ENCODE assay signal across 1 cellular context in the genomic region with DNA sequence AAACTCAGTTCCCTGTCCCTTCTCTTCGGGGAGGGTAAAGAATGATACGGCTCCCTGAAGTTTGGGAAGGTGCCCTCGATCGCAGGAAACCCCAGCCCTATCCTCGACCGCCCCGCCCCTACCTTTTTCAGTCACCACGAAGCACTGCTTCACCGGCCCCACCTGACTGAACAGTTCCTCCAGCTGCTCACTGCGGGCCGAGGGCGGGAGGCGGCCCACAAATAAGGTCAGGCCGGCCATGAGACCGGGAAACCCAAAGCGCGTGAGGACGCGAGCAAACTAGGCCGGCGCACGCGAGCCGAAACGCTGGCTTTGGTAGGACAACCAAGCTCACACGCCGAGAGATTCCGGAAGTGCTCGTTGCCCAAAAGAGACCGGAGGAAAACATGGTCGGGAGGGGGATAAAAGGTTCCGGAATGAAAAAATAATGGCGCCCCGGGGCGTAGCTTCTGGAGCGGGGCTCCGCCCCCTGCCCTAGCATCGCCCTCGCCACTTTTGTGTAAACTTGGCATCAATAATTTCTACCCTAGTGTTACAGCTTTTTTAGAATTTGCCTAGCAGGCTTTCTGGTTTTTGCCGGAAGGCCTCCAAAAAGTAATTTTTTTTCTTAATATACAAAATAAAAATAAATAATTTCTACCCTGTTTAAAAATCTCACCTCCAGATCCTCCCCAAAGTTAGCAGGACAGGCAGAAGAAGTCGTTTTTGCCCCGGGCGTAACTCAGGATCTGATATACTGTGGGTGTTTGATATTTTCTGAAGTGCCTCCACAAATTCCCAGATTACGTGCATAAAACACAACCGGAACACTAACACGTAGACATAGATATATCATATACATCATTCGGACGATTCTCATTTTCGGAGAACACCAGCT.
A peak's percentile ranks its signal among the peaks of the same experiment; 100 is the strongest.
TF ChIP-seq lines count a peak whose summit lies in the region.

A gene with protein sequence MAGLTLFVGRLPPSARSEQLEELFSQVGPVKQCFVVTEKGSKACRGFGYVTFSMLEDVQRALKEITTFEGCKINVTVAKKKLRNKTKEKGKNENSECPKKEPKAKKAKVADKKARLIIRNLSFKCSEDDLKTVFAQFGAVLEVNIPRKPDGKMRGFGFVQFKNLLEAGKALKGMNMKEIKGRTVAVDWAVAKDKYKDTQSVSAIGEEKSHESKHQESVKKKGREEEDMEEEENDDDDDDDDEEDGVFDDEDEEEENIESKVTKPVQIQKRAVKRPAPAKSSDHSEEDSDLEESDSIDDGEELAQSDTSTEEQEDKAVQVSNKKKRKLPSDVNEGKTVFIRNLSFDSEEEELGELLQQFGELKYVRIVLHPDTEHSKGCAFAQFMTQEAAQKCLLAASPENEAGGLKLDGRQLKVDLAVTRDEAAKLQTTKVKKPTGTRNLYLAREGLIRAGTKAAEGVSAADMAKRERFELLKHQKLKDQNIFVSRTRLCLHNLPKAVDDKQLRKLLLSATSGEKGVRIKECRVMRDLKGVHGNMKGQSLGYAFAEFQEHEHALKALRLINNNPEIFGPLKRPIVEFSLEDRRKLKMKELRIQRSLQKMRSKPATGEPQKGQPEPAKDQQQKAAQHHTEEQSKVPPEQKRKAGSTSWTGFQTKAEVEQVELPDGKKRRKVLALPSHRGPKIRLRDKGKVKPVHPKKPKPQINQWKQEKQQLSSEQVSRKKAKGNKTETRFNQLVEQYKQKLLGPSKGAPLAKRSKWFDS (minus strand): TSS at position 355 of the 877 bp plus-strand sequence. CDS start 115 bp downstream, at position 240.

TF ChIP-seq in HepG2, 621 proteins besides CTCF, POLR2A, EP300 and RAD21 (continued from another document and continues in another):
- TF ChIP-seq, protein P1, sequence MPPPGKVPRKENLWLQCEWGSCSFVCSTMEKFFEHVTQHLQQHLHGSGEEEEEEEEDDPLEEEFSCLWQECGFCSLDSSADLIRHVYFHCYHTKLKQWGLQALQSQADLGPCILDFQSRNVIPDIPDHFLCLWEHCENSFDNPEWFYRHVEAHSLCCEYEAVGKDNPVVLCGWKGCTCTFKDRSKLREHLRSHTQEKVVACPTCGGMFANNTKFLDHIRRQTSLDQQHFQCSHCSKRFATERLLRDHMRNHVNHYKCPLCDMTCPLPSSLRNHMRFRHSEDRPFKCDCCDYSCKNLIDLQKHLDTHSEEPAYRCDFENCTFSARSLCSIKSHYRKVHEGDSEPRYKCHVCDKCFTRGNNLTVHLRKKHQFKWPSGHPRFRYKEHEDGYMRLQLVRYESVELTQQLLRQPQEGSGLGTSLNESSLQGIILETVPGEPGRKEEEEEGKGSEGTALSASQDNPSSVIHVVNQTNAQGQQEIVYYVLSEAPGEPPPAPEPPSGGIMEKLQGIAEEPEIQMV (CRISPR knock-in tag; IDR thresholded peaks at IDR 0.05; ENCODE audit: low read depth), result peak; percentile 97
- peak; percentile 99 for TF ChIP-seq ZNF350 (CRISPR knock-in tag; IDR thresholded peaks at IDR 0.05; ENCODE audit: borderline replicate concordance, low read depth)
- TF ChIP-seq CAMTA2 (CRISPR knock-in tag; IDR thresholded peaks at IDR 0.05; ENCODE audit: borderline replicate concordance), result 0 out of 2 replicates have a peak, but pooled peaks have one; percentile 72
- peak; percentile 99 for TF ChIP-seq SNAPC2 (CRISPR knock-in tag; IDR thresholded peaks at IDR 0.05)
- TF ChIP-seq ZNF792 (CRISPR knock-in tag; IDR thresholded peaks at IDR 0.05), result peak; percentile 99
- TF ChIP-seq, protein P2, sequence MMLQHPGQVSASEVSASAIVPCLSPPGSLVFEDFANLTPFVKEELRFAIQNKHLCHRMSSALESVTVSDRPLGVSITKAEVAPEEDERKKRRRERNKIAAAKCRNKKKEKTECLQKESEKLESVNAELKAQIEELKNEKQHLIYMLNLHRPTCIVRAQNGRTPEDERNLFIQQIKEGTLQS (CRISPR knock-in tag; IDR thresholded peaks at IDR 0.05), result peak; percentile 74; the same call in 1 of the 2 replicates
- peak; percentile 76 for TF ChIP-seq ZNF263 (CRISPR knock-in tag; IDR thresholded peaks at IDR 0.05)
- TF ChIP-seq ZNF44 (CRISPR knock-in tag; IDR thresholded peaks at IDR 0.05), result peak; percentile 99
- TF ChIP-seq ZNF441 (CRISPR knock-in tag; IDR thresholded peaks at IDR 0.05; ENCODE audit: borderline replicate concordance), result peak; percentile 93
- TF ChIP-seq TAF1 (CRISPR knock-in tag; IDR thresholded peaks at IDR 0.05), result peak; percentile 93
- TF ChIP-seq PCBP1 (IDR thresholded peaks at IDR 0.05; ENCODE audit: borderline replicate concordance, low read depth, low read length), result peak; percentile 83; the same call in 1 of the 2 replicates
- peak; percentile 98 for TF ChIP-seq KDM5A (IDR thresholded peaks at IDR 0.05; ENCODE audit: borderline replicate concordance, low read length)
- TF ChIP-seq ZNF253 (CRISPR knock-in tag; IDR thresholded peaks at IDR 0.05; ENCODE audit: borderline replicate concordance), result peak; percentile 100
- TF ChIP-seq CBX2 (IDR thresholded peaks at IDR 0.05; ENCODE audit: low read depth, low read length), result no peak; the same call in 1 of the 2 replicates
- peak; percentile 98 for TF ChIP-seq CBX2 (CRISPR knock-in tag; IDR thresholded peaks at IDR 0.05; ENCODE audit: low read depth)
- TF ChIP-seq NFE2 (CRISPR knock-in tag; IDR thresholded peaks at IDR 0.05), result peak; percentile 47; the same call in 1 of the 2 replicates
- TF ChIP-seq GZF1 (CRISPR knock-in tag; IDR thresholded peaks at IDR 0.05), result peak; percentile 81; the same call in 1 of the 2 replicates
- TF ChIP-seq, protein P3, sequence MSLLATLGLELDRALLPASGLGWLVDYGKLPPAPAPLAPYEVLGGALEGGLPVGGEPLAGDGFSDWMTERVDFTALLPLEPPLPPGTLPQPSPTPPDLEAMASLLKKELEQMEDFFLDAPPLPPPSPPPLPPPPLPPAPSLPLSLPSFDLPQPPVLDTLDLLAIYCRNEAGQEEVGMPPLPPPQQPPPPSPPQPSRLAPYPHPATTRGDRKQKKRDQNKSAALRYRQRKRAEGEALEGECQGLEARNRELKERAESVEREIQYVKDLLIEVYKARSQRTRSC (CRISPR knock-in tag; IDR thresholded peaks at IDR 0.05; ENCODE audit: low read depth), result peak; percentile 95; the same call in 1 of the 2 replicates
- peak; percentile 99 for TF ChIP-seq ZIK1 (CRISPR knock-in tag; IDR thresholded peaks at IDR 0.05; ENCODE audit: borderline replicate concordance, low read depth)
- TF ChIP-seq, protein P4, sequence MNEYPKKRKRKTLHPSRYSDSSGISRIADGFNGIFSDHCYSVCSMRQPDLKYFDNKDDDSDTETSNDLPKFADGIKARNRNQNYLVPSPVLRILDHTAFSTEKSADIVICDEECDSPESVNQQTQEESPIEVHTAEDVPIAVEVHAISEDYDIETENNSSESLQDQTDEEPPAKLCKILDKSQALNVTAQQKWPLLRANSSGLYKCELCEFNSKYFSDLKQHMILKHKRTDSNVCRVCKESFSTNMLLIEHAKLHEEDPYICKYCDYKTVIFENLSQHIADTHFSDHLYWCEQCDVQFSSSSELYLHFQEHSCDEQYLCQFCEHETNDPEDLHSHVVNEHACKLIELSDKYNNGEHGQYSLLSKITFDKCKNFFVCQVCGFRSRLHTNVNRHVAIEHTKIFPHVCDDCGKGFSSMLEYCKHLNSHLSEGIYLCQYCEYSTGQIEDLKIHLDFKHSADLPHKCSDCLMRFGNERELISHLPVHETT (CRISPR knock-in tag; conservative IDR thresholded peaks at IDR 0.05), result peak; percentile 96
- peak; percentile 99 for TF ChIP-seq KMT2B (CRISPR knock-in tag; IDR thresholded peaks at IDR 0.05)
- TF ChIP-seq FOXO1 (CRISPR knock-in tag; IDR thresholded peaks at IDR 0.05), result peak; percentile 83
- TF ChIP-seq HMGA1 (CRISPR knock-in tag; conservative IDR thresholded peaks at IDR 0.05), result no peak
- peak; percentile 86 for TF ChIP-seq TGIF2 (CRISPR knock-in tag; IDR thresholded peaks at IDR 0.05)
- TF ChIP-seq, protein P5, sequence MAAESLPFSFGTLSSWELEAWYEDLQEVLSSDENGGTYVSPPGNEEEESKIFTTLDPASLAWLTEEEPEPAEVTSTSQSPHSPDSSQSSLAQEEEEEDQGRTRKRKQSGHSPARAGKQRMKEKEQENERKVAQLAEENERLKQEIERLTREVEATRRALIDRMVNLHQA (CRISPR knock-in tag; IDR thresholded peaks at IDR 0.05), result no peak
- TF ChIP-seq, protein P6, sequence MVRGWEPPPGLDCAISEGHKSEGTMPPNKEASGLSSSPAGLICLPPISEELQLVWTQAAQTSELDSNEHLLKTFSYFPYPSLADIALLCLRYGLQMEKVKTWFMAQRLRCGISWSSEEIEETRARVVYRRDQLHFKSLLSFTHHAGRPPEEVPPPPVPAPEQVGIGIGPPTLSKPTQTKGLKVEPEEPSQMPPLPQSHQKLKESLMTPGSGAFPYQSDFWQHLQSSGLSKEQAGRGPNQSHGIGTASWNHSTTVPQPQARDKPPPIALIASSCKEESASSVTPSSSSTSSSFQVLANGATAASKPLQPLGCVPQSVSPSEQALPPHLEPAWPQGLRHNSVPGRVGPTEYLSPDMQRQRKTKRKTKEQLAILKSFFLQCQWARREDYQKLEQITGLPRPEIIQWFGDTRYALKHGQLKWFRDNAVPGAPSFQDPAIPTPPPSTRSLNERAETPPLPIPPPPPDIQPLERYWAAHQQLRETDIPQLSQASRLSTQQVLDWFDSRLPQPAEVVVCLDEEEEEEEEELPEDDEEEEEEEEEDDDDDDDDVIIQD (CRISPR knock-in tag; IDR thresholded peaks at IDR 0.05; ENCODE audit: low read depth), result peak; percentile 80
- TF ChIP-seq, protein P7, sequence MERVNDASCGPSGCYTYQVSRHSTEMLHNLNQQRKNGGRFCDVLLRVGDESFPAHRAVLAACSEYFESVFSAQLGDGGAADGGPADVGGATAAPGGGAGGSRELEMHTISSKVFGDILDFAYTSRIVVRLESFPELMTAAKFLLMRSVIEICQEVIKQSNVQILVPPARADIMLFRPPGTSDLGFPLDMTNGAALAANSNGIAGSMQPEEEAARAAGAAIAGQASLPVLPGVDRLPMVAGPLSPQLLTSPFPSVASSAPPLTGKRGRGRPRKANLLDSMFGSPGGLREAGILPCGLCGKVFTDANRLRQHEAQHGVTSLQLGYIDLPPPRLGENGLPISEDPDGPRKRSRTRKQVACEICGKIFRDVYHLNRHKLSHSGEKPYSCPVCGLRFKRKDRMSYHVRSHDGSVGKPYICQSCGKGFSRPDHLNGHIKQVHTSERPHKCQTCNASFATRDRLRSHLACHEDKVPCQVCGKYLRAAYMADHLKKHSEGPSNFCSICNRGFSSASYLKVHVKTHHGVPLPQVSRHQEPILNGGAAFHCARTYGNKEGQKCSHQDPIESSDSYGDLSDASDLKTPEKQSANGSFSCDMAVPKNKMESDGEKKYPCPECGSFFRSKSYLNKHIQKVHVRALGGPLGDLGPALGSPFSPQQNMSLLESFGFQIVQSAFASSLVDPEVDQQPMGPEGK (CRISPR knock-in tag; IDR thresholded peaks at IDR 0.05), result peak; percentile 78
- TF ChIP-seq ZNF562 (CRISPR knock-in tag; IDR thresholded peaks at IDR 0.05; ENCODE audit: borderline replicate concordance), result peak; percentile 99
- TF ChIP-seq NRL (CRISPR knock-in tag; IDR thresholded peaks at IDR 0.05; ENCODE audit: borderline replicate concordance), result peak; percentile 99
- no peak for TF ChIP-seq ZNF383 (CRISPR knock-in tag; IDR thresholded peaks at IDR 0.05; ENCODE audit: borderline replicate concordance)
- peak; percentile 95 for TF ChIP-seq THAP11 (CRISPR knock-in tag; IDR thresholded peaks at IDR 0.05)
- TF ChIP-seq ATM (IDR thresholded peaks at IDR 0.05; ENCODE audit: borderline replicate concordance), result no peak
- TF ChIP-seq REXO4 (CRISPR knock-in tag; IDR thresholded peaks at IDR 0.05; ENCODE audit: borderline replicate concordance), result peak; percentile 100
- peak; percentile 96 for TF ChIP-seq PHF20 (CRISPR knock-in tag; IDR thresholded peaks at IDR 0.05)
- TF ChIP-seq FOXM1 (CRISPR knock-in tag; IDR thresholded peaks at IDR 0.05), result no peak
- peak; percentile 95 for TF ChIP-seq IRF2 (CRISPR knock-in tag; IDR thresholded peaks at IDR 0.05)
- TF ChIP-seq NAIF1 (CRISPR knock-in tag; IDR thresholded peaks at IDR 0.05; ENCODE audit: borderline replicate concordance), result peak; percentile 93
- TF ChIP-seq ELF3 (CRISPR knock-in tag; IDR thresholded peaks at IDR 0.05), result peak; percentile 95
- TF ChIP-seq NR2F2 (IDR thresholded peaks at IDR 0.05; ENCODE audit: borderline replicate concordance, low read depth), result peak; percentile 52; the same call in 1 of the 2 replicates
- peak; percentile 86; the same call in 1 of the 2 replicates for TF ChIP-seq ZNF768 (CRISPR knock-in tag; IDR thresholded peaks at IDR 0.05)
- TF ChIP-seq ZBTB21 (CRISPR knock-in tag; IDR thresholded peaks at IDR 0.05), result peak; percentile 54; the same call in 1 of the 2 replicates
- TF ChIP-seq ZNF530 (CRISPR knock-in tag; IDR thresholded peaks at IDR 0.05; ENCODE audit: low read depth), result no peak
- TF ChIP-seq PAF1 (CRISPR knock-in tag; IDR thresholded peaks at IDR 0.05), result no peak
- TF ChIP-seq, protein P8, sequence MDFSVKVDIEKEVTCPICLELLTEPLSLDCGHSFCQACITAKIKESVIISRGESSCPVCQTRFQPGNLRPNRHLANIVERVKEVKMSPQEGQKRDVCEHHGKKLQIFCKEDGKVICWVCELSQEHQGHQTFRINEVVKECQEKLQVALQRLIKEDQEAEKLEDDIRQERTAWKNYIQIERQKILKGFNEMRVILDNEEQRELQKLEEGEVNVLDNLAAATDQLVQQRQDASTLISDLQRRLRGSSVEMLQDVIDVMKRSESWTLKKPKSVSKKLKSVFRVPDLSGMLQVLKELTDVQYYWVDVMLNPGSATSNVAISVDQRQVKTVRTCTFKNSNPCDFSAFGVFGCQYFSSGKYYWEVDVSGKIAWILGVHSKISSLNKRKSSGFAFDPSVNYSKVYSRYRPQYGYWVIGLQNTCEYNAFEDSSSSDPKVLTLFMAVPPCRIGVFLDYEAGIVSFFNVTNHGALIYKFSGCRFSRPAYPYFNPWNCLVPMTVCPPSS (IDR thresholded peaks at IDR 0.05), result no peak
- TF ChIP-seq, protein P9, sequence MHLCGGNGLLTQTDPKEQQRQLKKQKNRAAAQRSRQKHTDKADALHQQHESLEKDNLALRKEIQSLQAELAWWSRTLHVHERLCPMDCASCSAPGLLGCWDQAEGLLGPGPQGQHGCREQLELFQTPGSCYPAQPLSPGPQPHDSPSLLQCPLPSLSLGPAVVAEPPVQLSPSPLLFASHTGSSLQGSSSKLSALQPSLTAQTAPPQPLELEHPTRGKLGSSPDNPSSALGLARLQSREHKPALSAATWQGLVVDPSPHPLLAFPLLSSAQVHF (CRISPR knock-in tag; IDR thresholded peaks at IDR 0.05), result peak; percentile 100
- TF ChIP-seq PHF8 (CRISPR knock-in tag; IDR thresholded peaks at IDR 0.05), result peak; percentile 98
- peak; percentile 91; the same call in 1 of the 2 replicates for TF ChIP-seq XBP1 (CRISPR knock-in tag; IDR thresholded peaks at IDR 0.05)
- 0 out of 2 replicates have a peak, but pooled peaks have one; percentile 71 for TF ChIP-seq GPN1 (CRISPR knock-in tag; IDR thresholded peaks at IDR 0.05; ENCODE audit: borderline replicate concordance)
- peak; percentile 95 for TF ChIP-seq TARDBP (CRISPR knock-in tag; IDR thresholded peaks at IDR 0.05)
- TF ChIP-seq AGO2 (optimal IDR thresholded peaks at IDR 0.05; ENCODE audit: low read depth, low read length), result no peak
- peak; percentile 99 for TF ChIP-seq ZNF331 (CRISPR knock-in tag; IDR thresholded peaks at IDR 0.05)
- peak; percentile 100 for TF ChIP-seq ZSCAN21 (CRISPR knock-in tag; IDR thresholded peaks at IDR 0.05; ENCODE audit: borderline replicate concordance)
- peak; percentile 99 for TF ChIP-seq FLYWCH1 (CRISPR knock-in tag; IDR thresholded peaks at IDR 0.05)
- TF ChIP-seq ATF7 (IDR thresholded peaks at IDR 0.05), result no peak
- TF ChIP-seq ATF7 (CRISPR knock-in tag; IDR thresholded peaks at IDR 0.05), result peak; percentile 87
- TF ChIP-seq ZNF720 (CRISPR knock-in tag; IDR thresholded peaks at IDR 0.05), result 0 out of 2 replicates have a peak, but pooled peaks have one; percentile 70
- peak; percentile 98 for TF ChIP-seq ZNF230 (CRISPR knock-in tag; IDR thresholded peaks at IDR 0.05)
